In genomic region chr1:43945898-43946243, GRCh38 we compare ENCODE assay signal across 8 cellular contexts. TPM values are rescaled to one million over a fixed set of nuclear protein-coding genes. Genes with fewer than 3 reads are reported as not detected.
DNase-seq lines count a peak whose midpoint lies in the region; ATAC-seq, FAIRE-seq and TF ChIP-seq lines count a peak whose summit lies in the region.

No MANE protein-coding gene starts in this region.

- intact Hi-C loops in sigmoid colon (cut with DNase I) (loop anchor here (1.0 to 5.0 kb wide), 3 partner anchors 24 to 414 kb away; partner anchors contain the start of genes CCDC24, DPH2 and PTPRF), left colon (cut with DNase I, micrococcal nuclease) (no loop called here)

- peak overlapping the region; percentile 98 for H3K9ac ChIP-seq in SK-N-MC (ENCODE audit: insufficient read length)

- ATAC-seq in left colon (no peak), GM21619 (IDR thresholded peaks at IDR 0.05; ENCODE audit: unreplicated experiment) (no peak)

- H3K4me1 ChIP-seq in sigmoid colon = peaks cover 0 to 45% (median 37%) of the 10 kb centered on the region in 4 donors

- H3K36me3 ChIP-seq in SK-N-MC (ENCODE audit: insufficient read depth, low read length) = peaks cover 10% of the 10 kb centered on the region
- peaks cover 0 to 11% (median 5%) of the 10 kb centered on the region in 4 donors for H3K36me3 ChIP-seq in sigmoid colon

- TF ChIP-seq CTCF in GM12875 (IDR thresholded peaks at IDR 0.05; ENCODE audit: borderline replicate concordance, insufficient read depth, low read depth, low read length) = no peak
- no peak for TF ChIP-seq CTCF in fibroblast of mammary gland (conservative IDR thresholded peaks at IDR 0.05; ENCODE audit: control insufficient read depth, insufficient read depth, low read depth, low read length)
- TF ChIP-seq CTCF in sigmoid colon (IDR thresholded peaks at IDR 0.05) = no peak

- no peak for TF ChIP-seq POLR2A in sigmoid colon (IDR thresholded peaks at IDR 0.05)

- H3K4me3 ChIP-seq in GM12875 (ENCODE audit: low read depth, low read length) = peak overlapping the region; percentile 95
- H3K4me3 ChIP-seq in SK-N-MC = peak overlapping the region; percentile 98
- peak overlapping the region; percentile 87 for H3K4me3 ChIP-seq in fibroblast of mammary gland (ENCODE audit: control insufficient read depth, low read depth, low read length)
- peak overlapping the region; percentile 53 to 78 (median 72) for H3K4me3 ChIP-seq in sigmoid colon

- DNase-seq in SK-N-MC (ENCODE audit: low read depth, low spot score) (no peak), fibroblast of mammary gland (ENCODE audit: low read depth) (no peak), sigmoid colon (no peak), left colon (no peak), GM19239 (ENCODE audit: insufficient read length, low spot score) (no peak)
- DNase-seq in stimulated activated CD4-positive, alpha-beta T cell treated with anti-CD3 and anti-CD28 coated beads, Interleukin-2, amount 100 ng/mL, for 48 hours = no peak

- H3K27me3 ChIP-seq in sigmoid colon = no peaks in the 10 kb centered on the region

- H3K9me3 ChIP-seq in SK-N-MC (ENCODE audit: low read depth, low read length) = no peaks in the 10 kb centered on the region
- no peaks in the 10 kb centered on the region for H3K9me3 ChIP-seq in sigmoid colon

- no peak for TF ChIP-seq EP300 in sigmoid colon (IDR thresholded peaks at IDR 0.05)

- H3K27ac ChIP-seq in SK-N-MC = peak overlapping the region; percentile 80
- peak overlapping the region; percentile 90 to 96 (median 93) for H3K27ac ChIP-seq in sigmoid colon

- WGBS in sigmoid colon, 2 donors = 0 to 5% methylated on average over 2 of the region's 2 CpGs

- FAIRE-seq in GM19239 (lab: Jason Lieb, UNC) = no peak

RNA-seq across cellular contexts. Expression of gene IPO13, which starts 0.9 kb away (rescaled TPM):
- 10 to 100 TPM; 16.1 to 27.1 (median 22.3) TPM for total RNA-seq in sigmoid colon
- polyA plus RNA-seq in sigmoid colon = 10 to 100 TPM in 2 of 3 donors, 1 to 10 TPM in 1; 9.6 to 15.5 (median 10.4) TPM
- total RNA-seq in left colon = 10 to 100 TPM; 19.2 to 27.4 TPM

RNA-seq across cellular contexts. Expression of gene ARTN, which starts 12.3 kb away (rescaled TPM):
- total RNA-seq in sigmoid colon (1 to 10 TPM in 1 of 4 donors, under 1 TPM in 1, not detected in 2; 0.99 to 1.8 TPM), left colon (10 to 100 TPM in 1 of 2 donors, 1 to 10 TPM in 1; 5.3 to 11.1 TPM)
- polyA plus RNA-seq in sigmoid colon = 1 to 10 TPM; 2.4 to 8.1 (median 4.9) TPM

RNA-seq across cellular contexts. Expression of gene DPH2, which starts 23.9 kb away (rescaled TPM):
- 10 to 100 TPM; 10.7 to 37.2 (median 12.8) TPM for total RNA-seq in sigmoid colon
- 10 to 100 TPM; 10.8 to 31.3 (median 11.3) TPM for polyA plus RNA-seq in sigmoid colon
- total RNA-seq in left colon = 10 to 100 TPM; 17.8 to 24.7 TPM

RNA-seq across cellular contexts. Expression of gene ATP6V0B, which starts 28.9 kb away (rescaled TPM):
- total RNA-seq in sigmoid colon = 100 to 1,000 TPM in 3 of 4 donors, 10 to 100 TPM in 1; 67.9 to 152 (median 128) TPM
- polyA plus RNA-seq in sigmoid colon = 100 to 1,000 TPM; 108 to 286 (median 129) TPM
- 100 to 1,000 TPM; 166 to 182 TPM for total RNA-seq in left colon

RNA-seq across cellular contexts. Expression of gene B4GALT2, which starts 33.1 kb away (rescaled TPM):
- total RNA-seq in sigmoid colon (10 to 100 TPM; 30.1 to 55.9 (median 51.1) TPM), left colon (10 to 100 TPM; 22.7 to 28.6 TPM)
- 10 to 100 TPM; 14.8 to 32.0 (median 26.4) TPM for polyA plus RNA-seq in sigmoid colon
